ENCODE assay signal across 9 cellular contexts in the genomic region with DNA sequence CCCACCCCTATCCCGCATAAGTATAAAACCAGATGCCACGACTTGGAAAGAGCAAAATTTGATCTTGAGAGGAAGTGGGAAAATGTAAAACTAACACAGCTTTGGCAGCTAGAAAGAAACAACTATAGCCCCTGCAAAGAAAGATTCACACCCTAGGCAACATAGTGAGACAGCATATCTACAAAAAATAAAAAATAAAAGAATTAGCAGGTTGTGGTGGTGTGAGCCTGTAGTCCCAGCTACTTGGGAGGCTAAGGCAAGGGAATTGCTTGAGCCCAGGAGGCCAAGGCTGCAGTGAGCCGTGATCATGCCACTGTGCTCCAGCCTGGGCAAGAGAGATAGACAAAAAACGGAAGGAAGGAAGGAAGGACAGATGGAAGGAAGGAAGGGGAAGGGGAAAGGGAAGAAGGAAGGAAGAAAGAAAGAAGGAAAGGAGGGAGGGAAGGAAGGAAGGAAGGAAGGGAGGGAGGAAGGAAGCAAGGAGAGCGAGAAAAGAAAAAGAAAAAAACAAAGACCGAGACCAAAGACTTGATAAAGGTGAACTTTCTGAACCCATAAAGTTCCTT. TPM values are rescaled to one million over a fixed set of nuclear protein-coding genes. Genes with fewer than 3 reads are reported as not detected.
DNase-seq lines count a peak whose midpoint lies in the region; ATAC-seq and TF ChIP-seq lines count a peak whose summit lies in the region.
"Had no signal": no experiment of that assay in that cellular context is flagged by ENCODE, and none has a peak within 500 bp of the region (broad histone marks: within the 10 kb centered on the region; RNA-seq: fewer than 3 reads in every experiment).

No MANE protein-coding gene starts in this region.

- H3K4me1 Mint-ChIP-seq in naive B cell = peaks cover 34 to 61% (median 41%) of the 10 kb centered on the region in 3 donors

- intact Hi-C loops in Right ventricle myocardium inferior (cut with DNase I) (no loop called here), upper lobe of right lung (cut with DNase I) (no loop called here)

- DNase-seq in cardiac muscle cell (ENCODE audit: low read depth in 1 of 2, low spot score in 1 of 2) (no peak), Right ventricle myocardium inferior (ENCODE audit: missing footprints) (no peak), naive B cell (no peak), upper lobe of right lung (no peak), inferior parietal cortex (ENCODE audit: extremely low spot score) (no peak), foreskin fibroblast (no peak), omental fat pad (ENCODE audit: low spot score) (no peak)
- DNase-seq in activated naive CD4-positive, alpha-beta T cell treated with anti-CD3 and anti-CD28 coated beads, Interleukin-2, amount 50 U/mL, for 72 hours (ENCODE audit: low spot score in 2 of 2) = no peak
- DNase-seq: NCI-H1930 had no signal

- peak overlapping the region in 5 of 8 donors; percentile 35 to 62 (median 47) for H3K4me3 Mint-ChIP-seq in naive B cell

- H3K36me3 Mint-ChIP-seq in activated naive CD4-positive, alpha-beta T cell treated with anti-CD3 and anti-CD28 coated beads, Interleukin-2, amount 50 U/mL, for 72 hours = no peaks in the 10 kb centered on the region
- H3K36me3 Mint-ChIP-seq in naive B cell = no peaks in the 10 kb centered on the region

- H3K27me3 ChIP-seq in cardiac muscle cell (no peaks in the 10 kb centered on the region), upper lobe of right lung (no peaks in the 10 kb centered on the region)

- no peaks in the 10 kb centered on the region for H3K9me3 ChIP-seq in cardiac muscle cell (ENCODE audit: low read depth)
- no peaks in the 10 kb centered on the region for H3K9me3 ChIP-seq in upper lobe of right lung

- peak overlapping the region; percentile 79 to 83 for H3K27ac Mint-ChIP-seq in activated naive CD4-positive, alpha-beta T cell treated with anti-CD3 and anti-CD28 coated beads, Interleukin-2, amount 50 U/mL, for 72 hours
- peak overlapping the region in 4 of 6 donors; percentile 40 to 89 (median 67) for H3K27ac Mint-ChIP-seq in naive B cell

- H3K4me1 ChIP-seq in cardiac muscle cell (ENCODE audit: low read depth) = peaks cover 29% of the 10 kb centered on the region
- H3K4me1 ChIP-seq in upper lobe of right lung = peaks cover 44% of the 10 kb centered on the region

- TF ChIP-seq CTCF in cardiac muscle cell (IDR thresholded peaks at IDR 0.05; ENCODE audit: low read depth, low read length) (no peak), upper lobe of right lung (IDR thresholded peaks at IDR 0.05) (no peak), foreskin fibroblast (IDR thresholded peaks at IDR 0.05; ENCODE audit: low read depth, low read length) (no peak), omental fat pad (IDR thresholded peaks at IDR 0.05) (no peak)

- no peaks in the 10 kb centered on the region for H3K36me3 ChIP-seq in cardiac muscle cell
- no peaks in the 10 kb centered on the region for H3K36me3 ChIP-seq in upper lobe of right lung

- H3K27ac ChIP-seq in cardiac muscle cell (peak overlapping the region; percentile 32), upper lobe of right lung (peak overlapping the region; percentile 71)

- no peaks in the 10 kb centered on the region for H3K27me3 Mint-ChIP-seq in naive B cell

- ATAC-seq in Right ventricle myocardium inferior = no peak
- no peak for ATAC-seq in activated naive CD4-positive, alpha-beta T cell treated with anti-CD3 and anti-CD28 coated beads, Interleukin-2, amount 50 U/mL, for 72 hours
- no peak for ATAC-seq in naive B cell (ENCODE audit: low read depth in 2 of 2)
- no peak for ATAC-seq in upper lobe of right lung
- ATAC-seq in omental fat pad (ENCODE audit: low FRiP score) = no peak

- H3K9me3 Mint-ChIP-seq in activated naive CD4-positive, alpha-beta T cell treated with anti-CD3 and anti-CD28 coated beads, Interleukin-2, amount 50 U/mL, for 72 hours = peaks cover 0 to 3% of the 10 kb centered on the region in 2 donors
- no peaks in the 10 kb centered on the region for H3K9me3 Mint-ChIP-seq in naive B cell

- no peak overlapping the region for H3K4me3 ChIP-seq in cardiac muscle cell
- no peak overlapping the region for H3K4me3 ChIP-seq in upper lobe of right lung
- H3K4me3 ChIP-seq in foreskin fibroblast (ENCODE audit: low read depth in 1 of 2, low read length in 2 of 2) = no peak overlapping the region

RNA-seq across cellular contexts. Expression of gene RAP1A, which starts 25.4 kb away (rescaled TPM):
- 9.2 and 13.5 TPM in 2 replicates for total RNA-seq in cardiac muscle cell
- 18.3 and 24.9 TPM in 2 replicates for polyA plus RNA-seq in cardiac muscle cell
- 107 TPM for total RNA-seq in Right ventricle myocardium inferior
- total RNA-seq in activated naive CD4-positive, alpha-beta T cell treated with anti-CD3 and anti-CD28 coated beads, Interleukin-2, amount 50 U/mL, for 72 hours = 100 to 1,000 TPM; 126 to 165 TPM
- 10 to 100 TPM; 30.7 to 44.6 (median 37.2) TPM for polyA plus RNA-seq in naive B cell (ENCODE audit: low read depth in 6 of 6)
- 118 TPM for total RNA-seq in upper lobe of right lung
- 10 to 100 TPM; 49.3 to 82.6 (median 70.8) TPM for total RNA-seq in omental fat pad
